ENCODE assay signal across 1 cellular context in genomic region chr12:129665414-129665813, GRCh38.
TF ChIP-seq lines count a peak whose summit lies in the region.

No MANE protein-coding gene starts in this region.

TF ChIP-seq in A549, 52 proteins besides CTCF, POLR2A, EP300 and RAD21 (continued from another document):
- peak; percentile 71 for TF ChIP-seq NFE2L2 (conservative IDR thresholded peaks at IDR 0.05; ENCODE audit: low read length)
TF ChIP-seq in A549: peak in this region for 2.
